In the genomic region with DNA sequence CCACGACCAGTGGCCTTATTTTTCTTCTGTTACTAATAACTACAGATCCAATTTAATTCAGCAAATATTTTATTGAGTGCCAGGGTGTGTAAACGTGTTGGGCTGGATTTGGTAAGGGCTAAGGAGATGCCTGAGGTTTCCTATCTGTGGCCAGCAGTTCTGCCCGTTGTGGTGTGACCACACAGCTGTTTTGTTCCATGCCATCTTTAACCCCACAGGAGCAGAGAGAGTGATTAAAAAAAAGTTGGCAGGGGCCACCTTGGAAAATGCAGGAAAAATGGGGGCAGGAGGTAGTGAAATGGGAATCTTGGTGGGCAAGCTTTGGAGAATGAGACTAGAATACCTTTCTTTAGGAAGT, we compare ENCODE assay signal across 12 cellular contexts. TPM values are rescaled to one million over a fixed set of nuclear protein-coding genes. Genes with fewer than 3 reads are reported as not detected.
A peak's percentile ranks its signal among the peaks of the same experiment; 100 is the strongest.
DNase-seq lines count a peak whose midpoint lies in the region; ATAC-seq lines count a peak whose summit lies in the region.
"Had no signal": no experiment of that assay in that cellular context is flagged by ENCODE, and none has a peak within 500 bp of the region (broad histone marks: within the 10 kb centered on the region; RNA-seq: fewer than 3 reads in every experiment).

No MANE protein-coding gene starts in this region.

- peak overlapping the region; percentile 88 for H3K27ac ChIP-seq in naive thymus-derived CD4-positive, alpha-beta T cell (ENCODE audit: low read depth, low read length)
- H3K27ac ChIP-seq: ascending aorta, gastroesophageal sphincter had no signal

- DNase-seq in EH (ENCODE audit: low read depth): peak; percentile 61
- DNase-seq in KBM-7: peak; percentile 75
- DNase-seq in activated CD8-positive, alpha-beta T cell treated with anti-CD3 and anti-CD28 coated beads, Interleukin-2, amount 10 ng/mL, durations not matched to agents 7 days and 5 days: peak; percentile 56
- no peak for DNase-seq in naive thymus-derived CD4-positive, alpha-beta T cell
- no peak for DNase-seq in NCI-H2171 (lab: John Stamatoyannopoulos, UW)
- DNase-seq in OCI-M2 (lab: John Stamatoyannopoulos, UW; ENCODE audit: unreplicated experiment): no peak
- DNase-seq in NCI-H524 treated with DMSO at 0.1 percent for 48 hours (lab: John Stamatoyannopoulos, UW): no peak

- no peaks in the 10 kb centered on the region for H3K9me3 ChIP-seq in naive thymus-derived CD4-positive, alpha-beta T cell (ENCODE audit: control insufficient read depth in 2 of 3, low read length in 3 of 3)
- H3K9me3 ChIP-seq: ascending aorta, gastroesophageal sphincter had no signal

- peaks cover 44% of the 10 kb centered on the region for H3K36me3 Mint-ChIP-seq in activated CD8-positive, alpha-beta T cell treated with anti-CD3 and anti-CD28 coated beads, Interleukin-2, amount 10 ng/mL, durations not matched to agents 7 days and 5 days (ENCODE audit: low read depth)
- peaks cover 5 to 39% (median 21%) of the 10 kb centered on the region in 5 donors for H3K36me3 Mint-ChIP-seq in naive thymus-derived CD4-positive, alpha-beta T cell

- H3K9me3 Mint-ChIP-seq in activated CD8-positive, alpha-beta T cell treated with anti-CD3 and anti-CD28 coated beads, Interleukin-2, amount 10 ng/mL, durations not matched to agents 7 days and 5 days (ENCODE audit: insufficient read depth): no peaks in the 10 kb centered on the region
- no peaks in the 10 kb centered on the region for H3K9me3 Mint-ChIP-seq in naive thymus-derived CD4-positive, alpha-beta T cell

- H3K4me1 Mint-ChIP-seq in activated CD8-positive, alpha-beta T cell treated with anti-CD3 and anti-CD28 coated beads, Interleukin-2, amount 10 ng/mL, durations not matched to agents 7 days and 5 days (ENCODE audit: low read depth): peaks cover 56% of the 10 kb centered on the region
- H3K4me1 Mint-ChIP-seq in naive thymus-derived CD4-positive, alpha-beta T cell: peaks cover 29 to 51% (median 42%) of the 10 kb centered on the region in 7 donors

- POLR2A ChIA-PET in activated CD8-positive, alpha-beta T cell treated with anti-CD3 and anti-CD28 coated beads, Interleukin-2, amount 10 ng/mL, durations not matched to agents 7 days and 5 days (lab: Charles Lee): interaction anchor here (0.6 to 2.4 kb wide), 9 partner anchors 11 to 171 kb away, joined by 3 to 21 read pairs (median 4); a partner anchor contains a TSS
- POLR2A ChIA-PET in naive thymus-derived CD4-positive, alpha-beta T cell (lab: Charles Lee): interaction anchor here (0.8 to 7.7 kb wide), 18 partner anchors 11 to 171 kb away, joined by 3 to 61 read pairs (median 6); a partner anchor contains a TSS

- H3K36me3 ChIP-seq in naive thymus-derived CD4-positive, alpha-beta T cell (ENCODE audit: control insufficient read depth in 2 of 3, insufficient read depth in 3 of 3, low read length in 3 of 3): no peaks in the 10 kb centered on the region
- H3K36me3 ChIP-seq: ascending aorta, gastroesophageal sphincter had no signal

- no peaks in the 10 kb centered on the region for H3K27me3 ChIP-seq in naive thymus-derived CD4-positive, alpha-beta T cell (ENCODE audit: control insufficient read depth in 2 of 2, insufficient read depth in 2 of 2, low read length in 2 of 2)
- H3K27me3 ChIP-seq: ascending aorta, gastroesophageal sphincter had no signal

- in situ Hi-C loops in KBM-7 (cut with MboI; ENCODE audit: low pct_unique_long_range_greater_than_20kb, low sequenced_read_pairs): no loop called here

- no peaks in the 10 kb centered on the region for H3K27me3 Mint-ChIP-seq in activated CD8-positive, alpha-beta T cell treated with anti-CD3 and anti-CD28 coated beads, Interleukin-2, amount 10 ng/mL, durations not matched to agents 7 days and 5 days (ENCODE audit: low read depth)
- no peaks in the 10 kb centered on the region for H3K27me3 Mint-ChIP-seq in naive thymus-derived CD4-positive, alpha-beta T cell

- peak overlapping the region; percentile 93 for H3K27ac Mint-ChIP-seq in activated CD8-positive, alpha-beta T cell treated with anti-CD3 and anti-CD28 coated beads, Interleukin-2, amount 10 ng/mL, durations not matched to agents 7 days and 5 days
- H3K27ac Mint-ChIP-seq in naive thymus-derived CD4-positive, alpha-beta T cell: peak overlapping the region; percentile 90 to 99 (median 98)

- CTCF ChIA-PET in activated CD8-positive, alpha-beta T cell treated with anti-CD3 and anti-CD28 coated beads, Interleukin-2, amount 10 ng/mL, durations not matched to agents 7 days and 5 days (lab: Charles Lee): interaction anchor here (0.8 to 5.9 kb wide), 22 partner anchors 10 to 206 kb away, joined by 3 to 47 read pairs (median 4); a partner anchor contains a TSS
- CTCF ChIA-PET in naive thymus-derived CD4-positive, alpha-beta T cell (lab: Charles Lee): interaction anchor here (0.6 to 5.2 kb wide), 13 partner anchors 11 to 159 kb away, joined by 3 to 48 read pairs (median 5); no protein-coding TSS in a partner anchor

- ATAC-seq in activated CD8-positive, alpha-beta T cell treated with anti-CD3 and anti-CD28 coated beads, Interleukin-2, amount 10 ng/mL, durations not matched to agents 7 days and 5 days: no peak
- no peak for ATAC-seq in naive thymus-derived CD4-positive, alpha-beta T cell
- no peak for ATAC-seq in GM19328 (IDR thresholded peaks at IDR 0.05; ENCODE audit: unreplicated experiment)
- ATAC-seq: gastroesophageal sphincter, HCT116 had no signal

- intact Hi-C loops in naive thymus-derived CD4-positive, alpha-beta T cell (cut with micrococcal nuclease): loop anchor here (1.0 to 10.0 kb wide), 6 partner anchors 118 to 1641 kb away; a partner anchor contains a TSS

- H3K4me3 Mint-ChIP-seq in activated CD8-positive, alpha-beta T cell treated with anti-CD3 and anti-CD28 coated beads, Interleukin-2, amount 10 ng/mL, durations not matched to agents 7 days and 5 days: peak overlapping the region; percentile 89
- peak overlapping the region; percentile 95 to 100 (median 98) for H3K4me3 Mint-ChIP-seq in naive thymus-derived CD4-positive, alpha-beta T cell

- peak overlapping the region; percentile 91 for H3K4me3 ChIP-seq in naive thymus-derived CD4-positive, alpha-beta T cell (ENCODE audit: low read length)
- H3K4me3 ChIP-seq: ascending aorta, gastroesophageal sphincter had no signal

- peaks cover 20 to 28% of the 10 kb centered on the region in 2 donors for H3K4me1 ChIP-seq in naive thymus-derived CD4-positive, alpha-beta T cell (ENCODE audit: control insufficient read depth in 2 of 2, insufficient read depth in 2 of 2, low read length in 2 of 2)
- H3K4me1 ChIP-seq: ascending aorta had no signal

RNA-seq across cellular contexts. Expression of a gene that starts 1.1 kb away (rescaled TPM):
- 100 to 1,000 TPM; 193 to 198 TPM for total RNA-seq in activated CD8-positive, alpha-beta T cell treated with anti-CD3 and anti-CD28 coated beads, Interleukin-2, amount 10 ng/mL, durations not matched to agents 7 days and 5 days
- total RNA-seq in naive thymus-derived CD4-positive, alpha-beta T cell: 100 to 1,000 TPM; 204 to 340 (median 247) TPM
- 100 to 1,000 TPM; 336 to 634 TPM for polyA plus RNA-seq in naive thymus-derived CD4-positive, alpha-beta T cell
- total RNA-seq: SK-MEL-5 had no signal

Comparison
In these comparisons a context has a peak if more than half of its experiments do, and no peak if none do; other contexts are left out.
1. DNase-seq: peak in EH (single experiment), KBM-7 (single experiment) and activated CD8-positive, alpha-beta T cell treated with anti-CD3 and anti-CD28 coated beads, Interleukin-2, amount 10 ng/mL, durations not matched to agents 7 days and 5 days (single experiment); none in naive thymus-derived CD4-positive, alpha-beta T cell (0 of 9), NCI-H2171 (single experiment), OCI-M2 (single experiment) and NCI-H524 treated with DMSO at 0.1 percent for 48 hours (single experiment).